Comparison of ENCODE assay signal across 1 cellular context in the genomic region with DNA sequence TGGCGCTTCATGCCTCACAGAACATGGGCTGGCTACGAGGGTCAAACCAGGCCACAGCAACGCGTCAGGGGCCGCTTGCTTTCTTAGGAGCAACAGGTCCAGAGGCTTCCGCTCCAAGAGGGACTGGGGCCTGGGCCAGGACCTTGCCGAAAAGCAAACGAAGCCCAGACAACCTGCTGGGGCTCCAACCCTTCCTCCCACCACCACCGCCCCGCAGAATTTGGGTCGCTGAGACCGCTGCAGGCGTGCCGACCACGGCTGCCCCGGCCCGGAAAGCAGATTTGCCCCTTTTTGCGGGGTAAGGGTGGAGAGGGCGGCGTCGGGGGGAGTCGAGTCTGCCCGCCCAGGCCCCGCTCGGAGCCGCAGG.
A peak's percentile ranks its signal among the peaks of the same experiment; 100 is the strongest.
TF ChIP-seq lines count a peak whose summit lies in the region.

No MANE protein-coding gene starts in this region.

TF ChIP-seq in GM23338, 12 proteins besides CTCF, POLR2A, EP300 and RAD21:
- TF ChIP-seq, protein P1, sequence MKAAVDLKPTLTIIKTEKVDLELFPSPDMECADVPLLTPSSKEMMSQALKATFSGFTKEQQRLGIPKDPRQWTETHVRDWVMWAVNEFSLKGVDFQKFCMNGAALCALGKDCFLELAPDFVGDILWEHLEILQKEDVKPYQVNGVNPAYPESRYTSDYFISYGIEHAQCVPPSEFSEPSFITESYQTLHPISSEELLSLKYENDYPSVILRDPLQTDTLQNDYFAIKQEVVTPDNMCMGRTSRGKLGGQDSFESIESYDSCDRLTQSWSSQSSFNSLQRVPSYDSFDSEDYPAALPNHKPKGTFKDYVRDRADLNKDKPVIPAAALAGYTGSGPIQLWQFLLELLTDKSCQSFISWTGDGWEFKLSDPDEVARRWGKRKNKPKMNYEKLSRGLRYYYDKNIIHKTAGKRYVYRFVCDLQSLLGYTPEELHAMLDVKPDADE (IDR thresholded peaks at IDR 0.05) = no peak
- TF ChIP-seq EZH2 (IDR thresholded peaks at IDR 0.05; ENCODE audit: low read depth, unreplicated experiment) = peak; percentile 39
TF ChIP-seq in GM23338: peak in this region for 1.
